Comparison of ENCODE assay signal across 8 cellular contexts in the genomic region with DNA sequence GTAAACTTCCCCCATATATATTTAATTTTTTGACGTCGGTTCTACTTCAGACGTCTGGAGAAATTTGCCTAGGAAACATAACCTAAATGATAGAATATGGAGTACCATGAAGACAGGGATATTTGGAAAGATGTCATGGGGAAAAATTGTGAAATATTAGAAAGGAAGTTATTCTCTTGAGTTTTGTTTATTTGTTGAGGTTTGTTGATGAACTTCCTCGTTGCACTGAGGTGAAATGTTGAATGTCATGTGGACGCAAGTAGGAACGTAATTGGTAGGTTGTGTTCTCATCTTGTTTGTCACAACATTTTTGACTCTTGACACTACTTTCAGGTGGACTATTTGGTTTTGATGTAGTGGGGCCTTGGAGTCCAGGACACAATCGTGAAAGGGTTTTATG. TPM values are rescaled to one million over a fixed set of nuclear protein-coding genes. Genes with fewer than 3 reads are reported as not detected.
DNase-seq lines count a peak whose midpoint lies in the region; ATAC-seq and TF ChIP-seq lines count a peak whose summit lies in the region.

No MANE protein-coding gene starts in this region.

- H3K4me3 ChIP-seq in HUES48 (ENCODE audit: low read depth, low read length), result peak overlapping the region; percentile 77
- peak overlapping the region; percentile 81 to 95 (median 94) for H3K4me3 ChIP-seq in breast epithelium
- peak overlapping the region; percentile 84 to 86 for H3K4me3 ChIP-seq in mucosa of rectum (ENCODE audit: low read length in 2 of 2)

- H3K27me3 ChIP-seq in HUES48 (ENCODE audit: control insufficient read depth, insufficient read depth, low read length) (no peaks in the 10 kb centered on the region), breast epithelium (no peaks in the 10 kb centered on the region), mucosa of rectum (ENCODE audit: control insufficient read depth in 2 of 2, insufficient read depth in 2 of 2, low read length in 2 of 2) (no peaks in the 10 kb centered on the region)

- intact Hi-C loops in breast epithelium (cut with DNase I; ENCODE audit: low total_unique reads), result no loop called here

- no peak overlapping the region for H3K27ac ChIP-seq in HUES48 (ENCODE audit: low read depth, low read length)
- H3K27ac ChIP-seq in breast epithelium, result peak overlapping the region; percentile 95 to 99
- H3K27ac ChIP-seq in mucosa of rectum (ENCODE audit: low read depth in 2 of 2, low read length in 2 of 2), result no peak overlapping the region

- TF ChIP-seq POLR2A in breast epithelium (IDR thresholded peaks at IDR 0.05), result no peak

- no peaks in the 10 kb centered on the region for H3K36me3 ChIP-seq in HUES48 (ENCODE audit: control insufficient read depth, insufficient read depth, low read length)
- H3K36me3 ChIP-seq in breast epithelium, result no peaks in the 10 kb centered on the region
- no peaks in the 10 kb centered on the region for H3K36me3 ChIP-seq in mucosa of rectum (ENCODE audit: control insufficient read depth in 2 of 2, insufficient read depth in 2 of 2, low read length in 2 of 2)

- H3K9ac ChIP-seq in HUES48 (ENCODE audit: low read depth, low read length) (no peak overlapping the region), mucosa of rectum (ENCODE audit: low read depth in 1 of 2, low read length in 2 of 2) (no peak overlapping the region)

- peaks cover 53% of the 10 kb centered on the region for H3K4me1 ChIP-seq in HUES48 (ENCODE audit: control insufficient read depth, insufficient read depth, low read length)
- peaks cover 0 to 7% of the 10 kb centered on the region in 2 donors for H3K4me1 ChIP-seq in breast epithelium
- H3K4me1 ChIP-seq in mucosa of rectum (ENCODE audit: control insufficient read depth in 2 of 2, insufficient read depth in 2 of 2, low read length in 2 of 2), result peaks cover 8 to 14% of the 10 kb centered on the region in 2 donors

- no peak for ATAC-seq in HG02571 (IDR thresholded peaks at IDR 0.05; ENCODE audit: unreplicated experiment)

- DNase-seq in AML-193 (lab: John Stamatoyannopoulos, UW), result peak; percentile 10 to 28
- DNase-seq in breast epithelium (ENCODE audit: low spot score in 2 of 2), result no peak
- no peak for DNase-seq in NCI-H1436 (lab: John Stamatoyannopoulos, UW)
- DNase-seq in stimulated activated naive CD4-positive, alpha-beta T cell treated with Interleukin-2 at 50 U/mL for 16 hours (lab: John Stamatoyannopoulos, UW), result no peak
- DNase-seq in LoVo (ENCODE audit: low spot score), result no peak

- no peak for TF ChIP-seq CTCF in breast epithelium (IDR thresholded peaks at IDR 0.05)

- H3K9me3 ChIP-seq in HUES48 (ENCODE audit: control insufficient read depth, insufficient read depth, low read length) (no peaks in the 10 kb centered on the region), breast epithelium (no peaks in the 10 kb centered on the region), mucosa of rectum (ENCODE audit: control insufficient read depth in 2 of 2, low read length in 2 of 2) (no peaks in the 10 kb centered on the region)

RNA-seq across cellular contexts. Expression of a gene that starts 1.3 kb away (rescaled TPM):
- total RNA-seq in breast epithelium, result 10 to 100 TPM; 40.0 to 99.9 (median 47.9) TPM

Comparison
In these comparisons a context has a peak if more than half of its experiments do, and no peak if none do; other contexts are left out.
1. DNase-seq: peak in AML-193 (2 of 2); none in breast epithelium (0 of 2), NCI-H1436 (single experiment), stimulated activated naive CD4-positive, alpha-beta T cell treated with Interleukin-2 at 50 U/mL for 16 hours (single experiment) and LoVo (single experiment).
2. H3K27ac ChIP-seq: peak in breast epithelium (2 of 2); none in HUES48 (single experiment) and mucosa of rectum (0 of 2).
3. Peak in every context shown above with its lines, with median percentiles within 50 percentile points of each other: H3K4me3 ChIP-seq.